22 cellular contexts compared by ENCODE assay signal in genomic region chr3:11240496-11240895, GRCh38. TPM values are rescaled to one million over a fixed set of nuclear protein-coding genes. Genes with fewer than 3 reads are reported as not detected.
A peak's percentile ranks its signal among the peaks of the same experiment; 100 is the strongest.
DNase-seq lines count a peak whose midpoint lies in the region; ATAC-seq and TF ChIP-seq lines count a peak whose summit lies in the region.
"Had no signal": no experiment of that assay in that cellular context is flagged by ENCODE, and none has a peak within 500 bp of the region (broad histone marks: within the 10 kb centered on the region; RNA-seq: fewer than 3 reads in every experiment).

No MANE protein-coding gene starts in this region.

- intact Hi-C loops in uterus (cut with DNase I; ENCODE audit: low total_unique reads), result no loop called here

- TF ChIP-seq CTCF in osteocyte (IDR thresholded peaks at IDR 0.05) (no peak), uterus (IDR thresholded peaks at IDR 0.05) (no peak)

- H3K9me3 ChIP-seq in uterus, result no peaks in the 10 kb centered on the region

- no peaks in the 10 kb centered on the region for H3K36me3 ChIP-seq in uterus
- H3K36me3 ChIP-seq: tibial artery had no signal

- peaks cover 12% of the 10 kb centered on the region for H3K9me3 Mint-ChIP-seq in activated T-cell treated with anti-CD3 and anti-CD28 coated beads, Interleukin-2, amount 50 U/mL, for 24 hours
- peaks cover 8% of the 10 kb centered on the region for H3K9me3 Mint-ChIP-seq in osteocyte (ENCODE audit: unreplicated experiment)
- H3K9me3 Mint-ChIP-seq in stimulated activated effector memory CD8-positive, alpha-beta T cell treated with anti-CD3 and anti-CD28 coated beads, Interleukin-12 subunit alpha, Interleukin-12 subunit beta, amount 100 ng/mL, for 72 hours, result no peaks in the 10 kb centered on the region

- ATAC-seq in stimulated activated effector memory CD8-positive, alpha-beta T cell treated with anti-CD3 and anti-CD28 coated beads, Interleukin-12 subunit alpha, Interleukin-12 subunit beta, amount 100 ng/mL, for 72 hours, result peak; percentile 79

- peak overlapping the region; percentile 100 for H3K27ac Mint-ChIP-seq in activated T-cell treated with anti-CD3 and anti-CD28 coated beads, Interleukin-2, amount 50 U/mL, for 24 hours
- peak overlapping the region; percentile 69 for H3K27ac Mint-ChIP-seq in osteocyte (ENCODE audit: unreplicated experiment)
- peak overlapping the region; percentile 91 for H3K27ac Mint-ChIP-seq in stimulated activated effector memory CD8-positive, alpha-beta T cell treated with anti-CD3 and anti-CD28 coated beads, Interleukin-12 subunit alpha, Interleukin-12 subunit beta, amount 100 ng/mL, for 72 hours
- H3K27ac Mint-ChIP-seq: activated naive CD8-positive, alpha-beta T cell treated with anti-CD3 and anti-CD28 coated beads, Interleukin-2, amount 10 ng/mL, durations not matched to agents 7 days and 5 days; nephron had no signal

- H3K27me3 ChIP-seq in uterus, result no peaks in the 10 kb centered on the region
- H3K27me3 ChIP-seq: tibial artery had no signal

- no peak overlapping the region for H3K4me3 ChIP-seq in uterus
- H3K4me3 ChIP-seq: lung, SK-N-MC, tibial artery had no signal

- H3K4me3 Mint-ChIP-seq in activated T-cell treated with anti-CD3 and anti-CD28 coated beads, Interleukin-2, amount 50 U/mL, for 24 hours, result peak overlapping the region; percentile 48
- no peak overlapping the region for H3K4me3 Mint-ChIP-seq in osteocyte (ENCODE audit: unreplicated experiment)
- H3K4me3 Mint-ChIP-seq in stimulated activated effector memory CD8-positive, alpha-beta T cell treated with anti-CD3 and anti-CD28 coated beads, Interleukin-12 subunit alpha, Interleukin-12 subunit beta, amount 100 ng/mL, for 72 hours, result peak overlapping the region; percentile 33
- H3K4me3 Mint-ChIP-seq: activated naive CD8-positive, alpha-beta T cell treated with anti-CD3 and anti-CD28 coated beads, Interleukin-2, amount 10 ng/mL, durations not matched to agents 7 days and 5 days; central memory CD8-positive, alpha-beta T cell; nephron had no signal

- peaks cover 53% of the 10 kb centered on the region for H3K4me1 Mint-ChIP-seq in activated T-cell treated with anti-CD3 and anti-CD28 coated beads, Interleukin-2, amount 50 U/mL, for 24 hours (ENCODE audit: low read depth)
- peaks cover 40% of the 10 kb centered on the region for H3K4me1 Mint-ChIP-seq in osteocyte (ENCODE audit: unreplicated experiment)
- H3K4me1 Mint-ChIP-seq in stimulated activated effector memory CD8-positive, alpha-beta T cell treated with anti-CD3 and anti-CD28 coated beads, Interleukin-12 subunit alpha, Interleukin-12 subunit beta, amount 100 ng/mL, for 72 hours, result peaks cover 36% of the 10 kb centered on the region
- H3K4me1 Mint-ChIP-seq: central memory CD8-positive, alpha-beta T cell; nephron had no signal

- peak; percentile 71 for DNase-seq in activated CD4-positive, alpha-beta T cell treated with anti-CD3 and anti-CD28 coated beads for 48 hours
- no peak for DNase-seq in activated CD4-positive, alpha-beta T cell treated with anti-CD3 and anti-CD28 coated beads for 1 hour
- peak; percentile 60 for DNase-seq in activated T-cell treated with anti-CD3 and anti-CD28 coated beads, Interleukin-2, amount 50 U/mL, for 24 hours
- DNase-seq in osteocyte (ENCODE audit: extremely low spot score, unreplicated experiment) (no peak), NCI-H526 treated with DMSO at 0.1 percent for 48 hours (lab: John Stamatoyannopoulos, UW) (no peak), uterus (no peak), cerebellum (ENCODE audit: low spot score) (no peak)
- peak in 1 of 2 donors; percentile 3 for DNase-seq in stimulated activated effector memory CD8-positive, alpha-beta T cell treated with anti-CD3 and anti-CD28 coated beads, Interleukin-12 subunit alpha, Interleukin-12 subunit beta, amount 100 ng/mL, for 72 hours (ENCODE audit: low spot score in 2 of 2)
- DNase-seq: 8988T; activated naive CD8-positive, alpha-beta T cell treated with anti-CD3 and anti-CD28 coated beads, Interleukin-2, amount 10 ng/mL, durations not matched to agents 7 days and 5 days; DND-41; foreskin melanocyte; HCEC 1CT; NCI-H1417; NCI-H345; retina; tibial artery had no signal

- peaks cover 15% of the 10 kb centered on the region for H3K27me3 Mint-ChIP-seq in activated T-cell treated with anti-CD3 and anti-CD28 coated beads, Interleukin-2, amount 50 U/mL, for 24 hours
- no peaks in the 10 kb centered on the region for H3K27me3 Mint-ChIP-seq in osteocyte (ENCODE audit: unreplicated experiment)

- no peak for TF ChIP-seq POLR2A in uterus (IDR thresholded peaks at IDR 0.05)

- no peak overlapping the region for H3K27ac ChIP-seq in uterus
- H3K27ac ChIP-seq: KMS-11, SK-N-MC, tibial artery had no signal

- H3K4me1 ChIP-seq in uterus, result peaks cover 0 to 7% of the 10 kb centered on the region in 2 donors

- H3K36me3 Mint-ChIP-seq in activated T-cell treated with anti-CD3 and anti-CD28 coated beads, Interleukin-2, amount 50 U/mL, for 24 hours (ENCODE audit: low read depth), result peaks cover 5% of the 10 kb centered on the region
- H3K36me3 Mint-ChIP-seq in osteocyte (ENCODE audit: unreplicated experiment), result peaks cover 6% of the 10 kb centered on the region
- peaks cover 16% of the 10 kb centered on the region for H3K36me3 Mint-ChIP-seq in stimulated activated effector memory CD8-positive, alpha-beta T cell treated with anti-CD3 and anti-CD28 coated beads, Interleukin-12 subunit alpha, Interleukin-12 subunit beta, amount 100 ng/mL, for 72 hours
- H3K36me3 Mint-ChIP-seq: activated naive CD8-positive, alpha-beta T cell treated with anti-CD3 and anti-CD28 coated beads, Interleukin-2, amount 10 ng/mL, durations not matched to agents 7 days and 5 days had no signal

RNA-seq across cellular contexts. Expression of gene ATG7, which starts 31.7 kb away (rescaled TPM):
- 42.5 and 45.1 TPM in 2 replicates for total RNA-seq in osteocyte
- total RNA-seq in uterus, result 100 to 1,000 TPM in 2 of 4 donors, 10 to 100 TPM in 2; 54.8 to 126 (median 100) TPM
- total RNA-seq in cerebellum, result 44.1 TPM

Comparison
In these comparisons a context has a peak if more than half of its experiments do, and no peak if none do; other contexts are left out.
1. DNase-seq: peak in activated CD4-positive, alpha-beta T cell treated with anti-CD3 and anti-CD28 coated beads for 48 hours (single experiment) and activated T-cell treated with anti-CD3 and anti-CD28 coated beads, Interleukin-2, amount 50 U/mL, for 24 hours (single experiment); none in activated CD4-positive, alpha-beta T cell treated with anti-CD3 and anti-CD28 coated beads for 1 hour (single experiment), osteocyte (single experiment), NCI-H526 treated with DMSO at 0.1 percent for 48 hours (single experiment), uterus (0 of 2) and cerebellum (single experiment).
2. Peak in every context shown above with its lines, with median percentiles within 50 percentile points of each other: H3K27ac Mint-ChIP-seq.